In the genomic region with DNA sequence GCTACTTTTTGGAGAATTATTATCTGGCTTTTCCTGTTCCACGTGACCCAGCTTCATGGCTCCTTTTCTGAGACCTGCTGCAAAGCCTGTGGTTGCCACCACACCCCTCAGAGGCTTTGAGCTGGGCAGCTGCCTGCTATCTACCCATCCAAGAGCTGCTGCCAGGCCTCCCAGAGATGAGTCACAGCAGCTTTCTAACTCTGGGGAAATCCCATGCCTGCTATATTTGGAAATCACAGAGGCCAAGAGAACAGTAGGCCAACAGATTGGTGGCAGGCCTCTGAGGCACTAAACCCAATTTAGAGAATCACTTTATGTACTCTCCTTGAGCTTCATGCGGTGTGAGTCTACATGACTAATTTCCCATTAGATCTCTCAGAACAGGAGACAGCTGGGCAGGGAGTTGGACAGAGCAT, we compare ENCODE assay signal across 1 cellular context.
TF ChIP-seq lines count a peak whose summit lies in the region.

No MANE protein-coding gene starts in this region.

TF ChIP-seq in GM12878, 131 proteins besides CTCF, POLR2A, EP300 and RAD21 (continued from another document and continues in another):
- TF ChIP-seq, protein P1, sequence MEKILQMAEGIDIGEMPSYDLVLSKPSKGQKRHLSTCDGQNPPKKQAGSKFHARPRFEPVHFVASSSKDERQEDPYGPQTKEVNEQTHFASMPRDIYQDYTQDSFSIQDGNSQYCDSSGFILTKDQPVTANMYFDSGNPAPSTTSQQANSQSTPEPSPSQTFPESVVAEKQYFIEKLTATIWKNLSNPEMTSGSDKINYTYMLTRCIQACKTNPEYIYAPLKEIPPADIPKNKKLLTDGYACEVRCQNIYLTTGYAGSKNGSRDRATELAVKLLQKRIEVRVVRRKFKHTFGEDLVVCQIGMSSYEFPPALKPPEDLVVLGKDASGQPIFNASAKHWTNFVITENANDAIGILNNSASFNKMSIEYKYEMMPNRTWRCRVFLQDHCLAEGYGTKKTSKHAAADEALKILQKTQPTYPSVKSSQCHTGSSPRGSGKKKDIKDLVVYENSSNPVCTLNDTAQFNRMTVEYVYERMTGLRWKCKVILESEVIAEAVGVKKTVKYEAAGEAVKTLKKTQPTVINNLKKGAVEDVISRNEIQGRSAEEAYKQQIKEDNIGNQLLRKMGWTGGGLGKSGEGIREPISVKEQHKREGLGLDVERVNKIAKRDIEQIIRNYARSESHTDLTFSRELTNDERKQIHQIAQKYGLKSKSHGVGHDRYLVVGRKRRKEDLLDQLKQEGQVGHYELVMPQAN (conservative IDR thresholded peaks at IDR 0.05), result no peak
- TF ChIP-seq, protein P2, sequence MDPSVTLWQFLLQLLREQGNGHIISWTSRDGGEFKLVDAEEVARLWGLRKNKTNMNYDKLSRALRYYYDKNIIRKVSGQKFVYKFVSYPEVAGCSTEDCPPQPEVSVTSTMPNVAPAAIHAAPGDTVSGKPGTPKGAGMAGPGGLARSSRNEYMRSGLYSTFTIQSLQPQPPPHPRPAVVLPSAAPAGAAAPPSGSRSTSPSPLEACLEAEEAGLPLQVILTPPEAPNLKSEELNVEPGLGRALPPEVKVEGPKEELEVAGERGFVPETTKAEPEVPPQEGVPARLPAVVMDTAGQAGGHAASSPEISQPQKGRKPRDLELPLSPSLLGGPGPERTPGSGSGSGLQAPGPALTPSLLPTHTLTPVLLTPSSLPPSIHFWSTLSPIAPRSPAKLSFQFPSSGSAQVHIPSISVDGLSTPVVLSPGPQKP (IDR thresholded peaks at IDR 0.05; ENCODE audit: low read depth, low read length), result no peak
- 0 out of 2 replicates have a peak, but pooled peaks have one; percentile 47 for TF ChIP-seq CREB1 (IDR thresholded peaks at IDR 0.05; ENCODE audit: low read depth)
- TF ChIP-seq YBX1 (IDR thresholded peaks at IDR 0.05), result no peak
- TF ChIP-seq RFX5 (IDR thresholded peaks at IDR 0.05; ENCODE audit: low read depth, low read length), result no peak
- peak in 1 of 2 experiments; percentile 47; a peak in 1 of 4 replicates for TF ChIP-seq CEBPB (IDR thresholded peaks at IDR 0.05; ENCODE audit: borderline replicate concordance in 1 of 2, low read depth in 2 of 2, low read length in 2 of 2)
- peak in 1 of 2 experiments; percentile 67; a peak in 2 of 4 replicates for TF ChIP-seq ETV6 (conservative IDR thresholded peaks at IDR 0.05 in 1 of 2, IDR thresholded peaks at IDR 0.05 in 1 of 2; ENCODE audit: borderline replicate concordance in 1 of 2, low read depth in 1 of 2)
- TF ChIP-seq NR2F1 (conservative IDR thresholded peaks at IDR 0.05), result no peak; the same call in 1 of the 2 replicates
- TF ChIP-seq, protein P3, sequence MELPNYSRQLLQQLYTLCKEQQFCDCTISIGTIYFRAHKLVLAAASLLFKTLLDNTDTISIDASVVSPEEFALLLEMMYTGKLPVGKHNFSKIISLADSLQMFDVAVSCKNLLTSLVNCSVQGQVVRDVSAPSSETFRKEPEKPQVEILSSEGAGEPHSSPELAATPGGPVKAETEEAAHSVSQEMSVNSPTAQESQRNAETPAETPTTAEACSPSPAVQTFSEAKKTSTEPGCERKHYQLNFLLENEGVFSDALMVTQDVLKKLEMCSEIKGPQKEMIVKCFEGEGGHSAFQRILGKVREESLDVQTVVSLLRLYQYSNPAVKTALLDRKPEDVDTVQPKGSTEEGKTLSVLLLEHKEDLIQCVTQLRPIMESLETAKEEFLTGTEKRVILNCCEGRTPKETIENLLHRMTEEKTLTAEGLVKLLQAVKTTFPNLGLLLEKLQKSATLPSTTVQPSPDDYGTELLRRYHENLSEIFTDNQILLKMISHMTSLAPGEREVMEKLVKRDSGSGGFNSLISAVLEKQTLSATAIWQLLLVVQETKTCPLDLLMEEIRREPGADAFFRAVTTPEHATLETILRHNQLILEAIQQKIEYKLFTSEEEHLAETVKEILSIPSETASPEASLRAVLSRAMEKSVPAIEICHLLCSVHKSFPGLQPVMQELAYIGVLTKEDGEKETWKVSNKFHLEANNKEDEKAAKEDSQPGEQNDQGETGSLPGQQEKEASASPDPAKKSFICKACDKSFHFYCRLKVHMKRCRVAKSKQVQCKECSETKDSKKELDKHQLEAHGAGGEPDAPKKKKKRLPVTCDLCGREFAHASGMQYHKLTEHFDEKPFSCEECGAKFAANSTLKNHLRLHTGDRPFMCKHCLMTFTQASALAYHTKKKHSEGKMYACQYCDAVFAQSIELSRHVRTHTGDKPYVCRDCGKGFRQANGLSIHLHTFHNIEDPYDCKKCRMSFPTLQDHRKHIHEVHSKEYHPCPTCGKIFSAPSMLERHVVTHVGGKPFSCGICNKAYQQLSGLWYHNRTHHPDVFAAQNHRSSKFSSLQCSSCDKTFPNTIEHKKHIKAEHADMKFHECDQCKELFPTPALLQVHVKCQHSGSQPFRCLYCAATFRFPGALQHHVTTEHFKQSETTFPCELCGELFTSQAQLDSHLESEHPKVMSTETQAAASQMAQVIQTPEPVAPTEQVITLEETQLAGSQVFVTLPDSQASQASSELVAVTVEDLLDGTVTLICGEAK (IDR thresholded peaks at IDR 0.05; ENCODE audit: borderline replicate concordance), result no peak
- TF ChIP-seq TCF7 (IDR thresholded peaks at IDR 0.05; ENCODE audit: borderline replicate concordance), result peak; percentile 50; the same call in 1 of the 2 replicates
- no peak for TF ChIP-seq ZNF207 (IDR thresholded peaks at IDR 0.05; ENCODE audit: borderline replicate concordance)
- peak; percentile 79; the same call in 1 of the 2 replicates for TF ChIP-seq NFIC (IDR thresholded peaks at IDR 0.05; ENCODE audit: low read depth, low read length)
- peak; percentile 29; the same call in 1 of the 2 replicates for TF ChIP-seq PAX5 (IDR thresholded peaks at IDR 0.05; ENCODE audit: borderline replicate concordance, low read depth, low read length)
- TF ChIP-seq, protein P4, sequence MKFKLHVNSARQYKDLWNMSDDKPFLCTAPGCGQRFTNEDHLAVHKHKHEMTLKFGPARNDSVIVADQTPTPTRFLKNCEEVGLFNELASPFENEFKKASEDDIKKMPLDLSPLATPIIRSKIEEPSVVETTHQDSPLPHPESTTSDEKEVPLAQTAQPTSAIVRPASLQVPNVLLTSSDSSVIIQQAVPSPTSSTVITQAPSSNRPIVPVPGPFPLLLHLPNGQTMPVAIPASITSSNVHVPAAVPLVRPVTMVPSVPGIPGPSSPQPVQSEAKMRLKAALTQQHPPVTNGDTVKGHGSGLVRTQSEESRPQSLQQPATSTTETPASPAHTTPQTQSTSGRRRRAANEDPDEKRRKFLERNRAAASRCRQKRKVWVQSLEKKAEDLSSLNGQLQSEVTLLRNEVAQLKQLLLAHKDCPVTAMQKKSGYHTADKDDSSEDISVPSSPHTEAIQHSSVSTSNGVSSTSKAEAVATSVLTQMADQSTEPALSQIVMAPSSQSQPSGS (IDR thresholded peaks at IDR 0.05; ENCODE audit: low read length), result peak; percentile 79
- TF ChIP-seq ZNF274 (IDR thresholded peaks at IDR 0.05; ENCODE audit: insufficient read depth, insufficient read length), result no peak
- TF ChIP-seq HDAC6 (IDR thresholded peaks at IDR 0.05; ENCODE audit: unreplicated experiment), result no peak
- TF ChIP-seq SPI1 (IDR thresholded peaks at IDR 0.05; ENCODE audit: borderline replicate concordance, insufficient read depth, low read depth, low read length), result no peak
- TF ChIP-seq, protein P5, sequence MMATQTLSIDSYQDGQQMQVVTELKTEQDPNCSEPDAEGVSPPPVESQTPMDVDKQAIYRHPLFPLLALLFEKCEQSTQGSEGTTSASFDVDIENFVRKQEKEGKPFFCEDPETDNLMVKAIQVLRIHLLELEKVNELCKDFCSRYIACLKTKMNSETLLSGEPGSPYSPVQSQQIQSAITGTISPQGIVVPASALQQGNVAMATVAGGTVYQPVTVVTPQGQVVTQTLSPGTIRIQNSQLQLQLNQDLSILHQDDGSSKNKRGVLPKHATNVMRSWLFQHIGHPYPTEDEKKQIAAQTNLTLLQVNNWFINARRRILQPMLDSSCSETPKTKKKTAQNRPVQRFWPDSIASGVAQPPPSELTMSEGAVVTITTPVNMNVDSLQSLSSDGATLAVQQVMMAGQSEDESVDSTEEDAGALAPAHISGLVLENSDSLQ (IDR thresholded peaks at IDR 0.05), result no peak
- TF ChIP-seq, protein P6, sequence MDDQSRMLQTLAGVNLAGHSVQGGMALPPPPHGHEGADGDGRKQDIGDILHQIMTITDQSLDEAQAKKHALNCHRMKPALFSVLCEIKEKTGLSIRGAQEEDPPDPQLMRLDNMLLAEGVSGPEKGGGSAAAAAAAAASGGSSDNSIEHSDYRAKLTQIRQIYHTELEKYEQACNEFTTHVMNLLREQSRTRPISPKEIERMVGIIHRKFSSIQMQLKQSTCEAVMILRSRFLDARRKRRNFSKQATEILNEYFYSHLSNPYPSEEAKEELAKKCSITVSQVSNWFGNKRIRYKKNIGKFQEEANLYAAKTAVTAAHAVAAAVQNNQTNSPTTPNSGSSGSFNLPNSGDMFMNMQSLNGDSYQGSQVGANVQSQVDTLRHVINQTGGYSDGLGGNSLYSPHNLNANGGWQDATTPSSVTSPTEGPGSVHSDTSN (IDR thresholded peaks at IDR 0.05; ENCODE audit: insufficient replicate concordance, low read depth, low read length), result no peak
- TF ChIP-seq, protein P7, sequence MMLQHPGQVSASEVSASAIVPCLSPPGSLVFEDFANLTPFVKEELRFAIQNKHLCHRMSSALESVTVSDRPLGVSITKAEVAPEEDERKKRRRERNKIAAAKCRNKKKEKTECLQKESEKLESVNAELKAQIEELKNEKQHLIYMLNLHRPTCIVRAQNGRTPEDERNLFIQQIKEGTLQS (IDR thresholded peaks at IDR 0.05; ENCODE audit: borderline replicate concordance, extremely low read depth, low read depth, low read length), result no peak
- peak; percentile 76 for TF ChIP-seq RAD51 (IDR thresholded peaks at IDR 0.05)
- TF ChIP-seq ZNF24 (IDR thresholded peaks at IDR 0.05), result no peak
- TF ChIP-seq, protein P8, sequence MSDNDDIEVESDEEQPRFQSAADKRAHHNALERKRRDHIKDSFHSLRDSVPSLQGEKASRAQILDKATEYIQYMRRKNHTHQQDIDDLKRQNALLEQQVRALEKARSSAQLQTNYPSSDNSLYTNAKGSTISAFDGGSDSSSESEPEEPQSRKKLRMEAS (IDR thresholded peaks at IDR 0.05; ENCODE audit: low read depth, low read length), result no peak
- TF ChIP-seq SUPT20H (IDR thresholded peaks at IDR 0.05; ENCODE audit: borderline replicate concordance, control insufficient read depth, low read depth, low read length), result no peak
- no peak for TF ChIP-seq KAT2A (conservative IDR thresholded peaks at IDR 0.05; ENCODE audit: control insufficient read depth, low read depth, low read length)
- peak; percentile 81 for TF ChIP-seq EED (IDR thresholded peaks at IDR 0.05; ENCODE audit: low read depth)
- TF ChIP-seq NFXL1 (IDR thresholded peaks at IDR 0.05; ENCODE audit: borderline replicate concordance), result no peak
- no peak for TF ChIP-seq ZNF622 (IDR thresholded peaks at IDR 0.05)
- peak; percentile 70 for TF ChIP-seq IKZF1 (conservative IDR thresholded peaks at IDR 0.05)
- TF ChIP-seq LARP7 (IDR thresholded peaks at IDR 0.05), result no peak
- TF ChIP-seq, protein P9, sequence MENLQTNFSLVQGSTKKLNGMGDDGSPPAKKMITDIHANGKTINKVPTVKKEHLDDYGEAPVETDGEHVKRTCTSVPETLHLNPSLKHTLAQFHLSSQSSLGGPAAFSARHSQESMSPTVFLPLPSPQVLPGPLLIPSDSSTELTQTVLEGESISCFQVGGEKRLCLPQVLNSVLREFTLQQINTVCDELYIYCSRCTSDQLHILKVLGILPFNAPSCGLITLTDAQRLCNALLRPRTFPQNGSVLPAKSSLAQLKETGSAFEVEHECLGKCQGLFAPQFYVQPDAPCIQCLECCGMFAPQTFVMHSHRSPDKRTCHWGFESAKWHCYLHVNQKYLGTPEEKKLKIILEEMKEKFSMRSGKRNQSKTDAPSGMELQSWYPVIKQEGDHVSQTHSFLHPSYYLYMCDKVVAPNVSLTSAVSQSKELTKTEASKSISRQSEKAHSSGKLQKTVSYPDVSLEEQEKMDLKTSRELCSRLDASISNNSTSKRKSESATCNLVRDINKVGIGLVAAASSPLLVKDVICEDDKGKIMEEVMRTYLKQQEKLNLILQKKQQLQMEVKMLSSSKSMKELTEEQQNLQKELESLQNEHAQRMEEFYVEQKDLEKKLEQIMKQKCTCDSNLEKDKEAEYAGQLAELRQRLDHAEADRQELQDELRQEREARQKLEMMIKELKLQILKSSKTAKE (IDR thresholded peaks at IDR 0.05; ENCODE audit: low read depth, poor library complexity, severe bottlenecking), result no peak
- TF ChIP-seq CREM (IDR thresholded peaks at IDR 0.05; ENCODE audit: low read depth), result peak; percentile 73
- TF ChIP-seq RCOR1 (conservative IDR thresholded peaks at IDR 0.05; ENCODE audit: low read depth, low read length), result no peak
- TF ChIP-seq, protein P10, sequence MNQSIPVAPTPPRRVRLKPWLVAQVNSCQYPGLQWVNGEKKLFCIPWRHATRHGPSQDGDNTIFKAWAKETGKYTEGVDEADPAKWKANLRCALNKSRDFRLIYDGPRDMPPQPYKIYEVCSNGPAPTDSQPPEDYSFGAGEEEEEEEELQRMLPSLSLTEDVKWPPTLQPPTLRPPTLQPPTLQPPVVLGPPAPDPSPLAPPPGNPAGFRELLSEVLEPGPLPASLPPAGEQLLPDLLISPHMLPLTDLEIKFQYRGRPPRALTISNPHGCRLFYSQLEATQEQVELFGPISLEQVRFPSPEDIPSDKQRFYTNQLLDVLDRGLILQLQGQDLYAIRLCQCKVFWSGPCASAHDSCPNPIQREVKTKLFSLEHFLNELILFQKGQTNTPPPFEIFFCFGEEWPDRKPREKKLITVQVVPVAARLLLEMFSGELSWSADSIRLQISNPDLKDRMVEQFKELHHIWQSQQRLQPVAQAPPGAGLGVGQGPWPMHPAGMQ (IDR thresholded peaks at IDR 0.05; ENCODE audit: borderline replicate concordance), result no peak
- no peak for TF ChIP-seq ZNF384 (IDR thresholded peaks at IDR 0.05; ENCODE audit: borderline replicate concordance, low read depth, low read length)
- no peak for TF ChIP-seq POLR2AphosphoS5 (IDR thresholded peaks at IDR 0.05; ENCODE audit: low read length)
- TF ChIP-seq NR2C1 (IDR thresholded peaks at IDR 0.05), result no peak
- TF ChIP-seq SMAD1 (IDR thresholded peaks at IDR 0.05; ENCODE audit: low read depth, partially characterized antibody), result no peak
- TF ChIP-seq STAT3 (IDR thresholded peaks at IDR 0.05; ENCODE audit: low read depth, low read length), result no peak
- peak; percentile 55 for TF ChIP-seq ATF7 (IDR thresholded peaks at IDR 0.05; ENCODE audit: low read depth)
- TF ChIP-seq CBFB (IDR thresholded peaks at IDR 0.05; ENCODE audit: low read depth), result peak; percentile 73
- TF ChIP-seq STAT1 (conservative IDR thresholded peaks at IDR 0.05), result no peak
- no peak for TF ChIP-seq KLF5 (IDR thresholded peaks at IDR 0.05; ENCODE audit: partially characterized antibody)
- no peak for TF ChIP-seq BRCA1 (IDR thresholded peaks at IDR 0.05; ENCODE audit: low read depth, low read length)
- TF ChIP-seq, protein P11, sequence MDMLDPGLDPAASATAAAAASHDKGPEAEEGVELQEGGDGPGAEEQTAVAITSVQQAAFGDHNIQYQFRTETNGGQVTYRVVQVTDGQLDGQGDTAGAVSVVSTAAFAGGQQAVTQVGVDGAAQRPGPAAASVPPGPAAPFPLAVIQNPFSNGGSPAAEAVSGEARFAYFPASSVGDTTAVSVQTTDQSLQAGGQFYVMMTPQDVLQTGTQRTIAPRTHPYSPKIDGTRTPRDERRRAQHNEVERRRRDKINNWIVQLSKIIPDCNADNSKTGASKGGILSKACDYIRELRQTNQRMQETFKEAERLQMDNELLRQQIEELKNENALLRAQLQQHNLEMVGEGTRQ (IDR thresholded peaks at IDR 0.05; ENCODE audit: borderline replicate concordance, low read depth, low read length), result no peak
- TF ChIP-seq RUNX3 (IDR thresholded peaks at IDR 0.05; ENCODE audit: low read length), result peak; percentile 89
- no peak for TF ChIP-seq TARDBP (IDR thresholded peaks at IDR 0.05; ENCODE audit: borderline replicate concordance)
- TF ChIP-seq BMI1 (IDR thresholded peaks at IDR 0.05; ENCODE audit: borderline replicate concordance), result no peak
- no peak for TF ChIP-seq FOS (IDR thresholded peaks at IDR 0.05; ENCODE audit: borderline replicate concordance, extremely low read depth, insufficient read length)
- no peak for TF ChIP-seq MYB (IDR thresholded peaks at IDR 0.05; ENCODE audit: borderline replicate concordance, low read depth, low read length)
